Comparison of ENCODE assay signal across 19 cellular contexts in genomic region chr1:32074841-32075240, GRCh38. TPM values are rescaled to one million over a fixed set of nuclear protein-coding genes. Genes with fewer than 3 reads are reported as not detected.
DNase-seq lines count a peak whose midpoint lies in the region; ATAC-seq and TF ChIP-seq lines count a peak whose summit lies in the region.
"Had no signal": no experiment of that assay in that cellular context is flagged by ENCODE, and none has a peak within 500 bp of the region (broad histone marks: within the 10 kb centered on the region; RNA-seq: fewer than 3 reads in every experiment).

No MANE protein-coding gene starts in this region.

- peaks cover 47% of the 10 kb centered on the region for H3K4me1 Mint-ChIP-seq in activated naive CD4-positive, alpha-beta T cell treated with anti-CD3 and anti-CD28 coated beads, Interleukin-2, amount 10 ng/mL, durations not matched to agents 7 days and 5 days
- H3K4me1 Mint-ChIP-seq in T-cell (peaks cover 36 to 43% (median 39%) of the 10 kb centered on the region in 3 donors), endothelial cell (ENCODE audit: unreplicated experiment) (peaks cover 34% of the 10 kb centered on the region)
- peaks cover 44% of the 10 kb centered on the region for H3K4me1 Mint-ChIP-seq in stimulated activated effector memory CD8-positive, alpha-beta T cell treated with anti-CD3 and anti-CD28 coated beads, Interleukin-12 subunit alpha, Interleukin-12 subunit beta, amount 100 ng/mL, for 72 hours

- peaks cover 9% of the 10 kb centered on the region for H3K27me3 Mint-ChIP-seq in activated naive CD4-positive, alpha-beta T cell treated with anti-CD3 and anti-CD28 coated beads, Interleukin-2, amount 10 ng/mL, durations not matched to agents 7 days and 5 days
- no peaks in the 10 kb centered on the region for H3K27me3 Mint-ChIP-seq in T-cell
- peaks cover 5% of the 10 kb centered on the region for H3K27me3 Mint-ChIP-seq in endothelial cell (ENCODE audit: unreplicated experiment)
- H3K27me3 Mint-ChIP-seq: stimulated activated naive CD8-positive, alpha-beta T cell treated with anti-CD3 and anti-CD28 coated beads, Interleukin-15, amount 100 ng/mL, for 72 hours had no signal

- TF ChIP-seq CTCF in endothelial cell (IDR thresholded peaks at IDR 0.05; ENCODE audit: unreplicated experiment), result no peak

- POLR2A ChIA-PET in T-cell (lab: Charles Lee), result interaction anchor here in 1 of 2 donors (1.0 kb wide), 1 partner anchor 74 kb away, joined by 4 read pairs; no protein-coding TSS in a partner anchor

- H3K27ac Mint-ChIP-seq in activated naive CD4-positive, alpha-beta T cell treated with anti-CD3 and anti-CD28 coated beads, Interleukin-2, amount 10 ng/mL, durations not matched to agents 7 days and 5 days, result no peak overlapping the region
- H3K27ac Mint-ChIP-seq in T-cell, result peak overlapping the region in 1 of 2 donors; percentile 8
- H3K27ac Mint-ChIP-seq in endothelial cell (ENCODE audit: unreplicated experiment), result peak overlapping the region; percentile 39
- peak overlapping the region; percentile 68 for H3K27ac Mint-ChIP-seq in stimulated activated effector memory CD8-positive, alpha-beta T cell treated with anti-CD3 and anti-CD28 coated beads, Interleukin-12 subunit alpha, Interleukin-12 subunit beta, amount 100 ng/mL, for 72 hours
- H3K27ac Mint-ChIP-seq: stimulated activated naive CD8-positive, alpha-beta T cell treated with anti-CD3 and anti-CD28 coated beads, Interleukin-15, amount 100 ng/mL, for 72 hours had no signal

- CTCF ChIA-PET in activated naive CD4-positive, alpha-beta T cell treated with anti-CD3 and anti-CD28 coated beads, Interleukin-2, amount 10 ng/mL, durations not matched to agents 7 days and 5 days (lab: Charles Lee), result interaction anchor here (1.2 to 2.0 kb wide), 2 partner anchors 34 to 36 kb away, joined by 3 to 10 read pairs; partner anchors contain the start of gene KPNA6
- CTCF ChIA-PET in T-cell (lab: Charles Lee), result interaction anchor here (0.6 to 1.9 kb wide), 2 partner anchors 30 to 33 kb away, joined by 3 to 6 read pairs; partner anchors contain the start of gene KPNA6 (in 1 of the 2)

- H3K4me3 Mint-ChIP-seq in activated naive CD4-positive, alpha-beta T cell treated with anti-CD3 and anti-CD28 coated beads, Interleukin-2, amount 10 ng/mL, durations not matched to agents 7 days and 5 days, result peak overlapping the region; percentile 40
- peak overlapping the region in 2 of 3 donors; percentile 55 to 95 for H3K4me3 Mint-ChIP-seq in T-cell
- H3K4me3 Mint-ChIP-seq in endothelial cell (ENCODE audit: unreplicated experiment), result peak overlapping the region; percentile 24
- H3K4me3 Mint-ChIP-seq in stimulated activated effector memory CD8-positive, alpha-beta T cell treated with anti-CD3 and anti-CD28 coated beads, Interleukin-12 subunit alpha, Interleukin-12 subunit beta, amount 100 ng/mL, for 72 hours, result peak overlapping the region; percentile 96
- H3K4me3 Mint-ChIP-seq: stimulated activated naive CD8-positive, alpha-beta T cell treated with anti-CD3 and anti-CD28 coated beads, Interleukin-15, amount 100 ng/mL, for 72 hours had no signal

- peaks cover 28% of the 10 kb centered on the region for H3K36me3 Mint-ChIP-seq in activated naive CD4-positive, alpha-beta T cell treated with anti-CD3 and anti-CD28 coated beads, Interleukin-2, amount 10 ng/mL, durations not matched to agents 7 days and 5 days
- peaks cover 25% of the 10 kb centered on the region for H3K36me3 Mint-ChIP-seq in T-cell
- peaks cover 32% of the 10 kb centered on the region for H3K36me3 Mint-ChIP-seq in endothelial cell (ENCODE audit: low read depth, unreplicated experiment)
- peaks cover 69% of the 10 kb centered on the region for H3K36me3 Mint-ChIP-seq in stimulated activated effector memory CD8-positive, alpha-beta T cell treated with anti-CD3 and anti-CD28 coated beads, Interleukin-12 subunit alpha, Interleukin-12 subunit beta, amount 100 ng/mL, for 72 hours

- H3K9me3 Mint-ChIP-seq in activated naive CD4-positive, alpha-beta T cell treated with anti-CD3 and anti-CD28 coated beads, Interleukin-2, amount 10 ng/mL, durations not matched to agents 7 days and 5 days, result no peaks in the 10 kb centered on the region
- H3K9me3 Mint-ChIP-seq in T-cell (no peaks in the 10 kb centered on the region), endothelial cell (ENCODE audit: unreplicated experiment) (no peaks in the 10 kb centered on the region)
- H3K9me3 Mint-ChIP-seq in stimulated activated effector memory CD8-positive, alpha-beta T cell treated with anti-CD3 and anti-CD28 coated beads, Interleukin-12 subunit alpha, Interleukin-12 subunit beta, amount 100 ng/mL, for 72 hours, result no peaks in the 10 kb centered on the region
- H3K9me3 Mint-ChIP-seq: stimulated activated naive CD8-positive, alpha-beta T cell treated with anti-CD3 and anti-CD28 coated beads, Interleukin-15, amount 100 ng/mL, for 72 hours had no signal

- no peak for ATAC-seq in T-cell (replicated peaks in 1 of 4)
- no peak for ATAC-seq in stimulated activated effector memory CD8-positive, alpha-beta T cell treated with anti-CD3 and anti-CD28 coated beads, Interleukin-12 subunit alpha, Interleukin-12 subunit beta, amount 100 ng/mL, for 72 hours
- ATAC-seq: heart right ventricle; left ventricle myocardium superior; pancreas; stimulated activated naive CD8-positive, alpha-beta T cell treated with anti-CD3 and anti-CD28 coated beads, Interleukin-15, amount 100 ng/mL, for 72 hours had no signal

- no peak for DNase-seq in activated naive CD4-positive, alpha-beta T cell treated with anti-CD3 and anti-CD28 coated beads, Interleukin-2, amount 10 ng/mL, durations not matched to agents 7 days and 5 days
- no peak for DNase-seq in activated naive CD4-positive, alpha-beta T cell (lab: John Stamatoyannopoulos, UW)
- DNase-seq in T-cell (no peak), endothelial cell (ENCODE audit: low spot score) (no peak), NCI-H1417 treated with DMSO at 0.1 percent for 48 hours (lab: John Stamatoyannopoulos, UW) (no peak), 8988T (no peak)
- no peak for DNase-seq in stimulated activated effector memory CD8-positive, alpha-beta T cell treated with anti-CD3 and anti-CD28 coated beads, Interleukin-12 subunit alpha, Interleukin-12 subunit beta, amount 100 ng/mL, for 72 hours (ENCODE audit: low spot score in 2 of 2)
- DNase-seq in stimulated activated CD4-positive, alpha-beta T cell treated with anti-CD3 and anti-CD28 coated beads, Interleukin-4, amount 100 ng/mL, for 4 hours, result no peak
- DNase-seq: activated CD8-positive, alpha-beta memory T cell treated with anti-CD3 and anti-CD28 coated beads for 24 hours; activated gamma-delta T cell treated with Interleukin-2 at 50 U/mL for 16 hours; heart right ventricle; Kasumi-1; left ventricle myocardium superior; NCI-H1092 treated with DMSO at 0.1 percent for 48 hours; NCI-H510A treated with DMSO at 0.1 percent for 48 hours; pancreas; sigmoid colon; stimulated activated naive CD8-positive, alpha-beta T cell treated with anti-CD3 and anti-CD28 coated beads, Interleukin-15, amount 100 ng/mL, for 72 hours; trophoblast cell had no signal

RNA-seq across cellular contexts. Expression of gene TMEM39B, which starts 2.1 kb away (rescaled TPM):
- total RNA-seq in T-cell (10 to 100 TPM; 14.5 to 28.1 (median 24.5) TPM), endothelial cell (ENCODE audit: unreplicated experiment) (26.9 TPM)

RNA-seq across cellular contexts. Expression of gene KPNA6, which starts 33.0 kb away (rescaled TPM):
- total RNA-seq in T-cell (10 to 100 TPM; 46.2 to 53.6 (median 52.3) TPM), endothelial cell (ENCODE audit: unreplicated experiment) (95.3 TPM)

Comparison
In these comparisons a context has a peak if more than half of its experiments do, and no peak if none do; other contexts are left out.
1. H3K4me3 Mint-ChIP-seq: peak in every context shown above with its lines; median percentile 96 in stimulated activated effector memory CD8-positive, alpha-beta T cell treated with anti-CD3 and anti-CD28 coated beads, Interleukin-12 subunit alpha, Interleukin-12 subunit beta, amount 100 ng/mL, for 72 hours; 75 in T-cell; 40 in activated naive CD4-positive, alpha-beta T cell treated with anti-CD3 and anti-CD28 coated beads, Interleukin-2, amount 10 ng/mL, durations not matched to agents 7 days and 5 days; 24 in endothelial cell.